13 cellular contexts compared by ENCODE assay signal in genomic region chr12:60257063-60257462, GRCh38.
A peak's percentile ranks its signal among the peaks of the same experiment; 100 is the strongest.
DNase-seq lines count a peak whose midpoint lies in the region; ATAC-seq and TF ChIP-seq lines count a peak whose summit lies in the region.
"Had no signal": no experiment of that assay in that cellular context is flagged by ENCODE, and none has a peak within 500 bp of the region (broad histone marks: within the 10 kb centered on the region; RNA-seq: fewer than 3 reads in every experiment).

No MANE protein-coding gene starts in this region.

- H3K36me3 Mint-ChIP-seq in effector memory CD8-positive, alpha-beta T cell (ENCODE audit: insufficient read depth): no peaks in the 10 kb centered on the region

- ATAC-seq in foreskin keratinocyte (peak; percentile 83), HG03039 (IDR thresholded peaks at IDR 0.05; ENCODE audit: unreplicated experiment) (no peak)
- ATAC-seq in effector memory CD8-positive, alpha-beta T cell (replicated peaks): no peak
- ATAC-seq: left ventricle myocardium superior, T-helper 17 cell had no signal

- WGBS in thyroid gland, 2 donors: 17 to 24% methylated on average over 1 of the region's 1 CpG
- 20 to 53% (median 43%) methylated on average over 1 of the region's 1 CpG for WGBS in stomach, 5 donors

- TF ChIP-seq POLR2A in thyroid gland (IDR thresholded peaks at IDR 0.05) (no peak), stomach (IDR thresholded peaks at IDR 0.05) (no peak)

- no peaks in the 10 kb centered on the region for H3K9me3 Mint-ChIP-seq in effector memory CD8-positive, alpha-beta T cell

- H3K4me1 ChIP-seq in foreskin keratinocyte: no peaks in the 10 kb centered on the region
- peaks cover 6 to 14% of the 10 kb centered on the region in 2 donors for H3K4me1 ChIP-seq in thyroid gland
- no peaks in the 10 kb centered on the region for H3K4me1 ChIP-seq in stomach
- H3K4me1 ChIP-seq: sigmoid colon had no signal

- H3K4me1 Mint-ChIP-seq in effector memory CD8-positive, alpha-beta T cell (ENCODE audit: low read depth in 2 of 2): no peaks in the 10 kb centered on the region
- H3K4me1 Mint-ChIP-seq: T-helper 17 cell had no signal

- H3K27ac ChIP-seq in foreskin keratinocyte: no peak overlapping the region
- peak overlapping the region in 1 of 3 donors; percentile 8 for H3K27ac ChIP-seq in thyroid gland
- no peak overlapping the region for H3K27ac ChIP-seq in stomach
- H3K27ac ChIP-seq: sigmoid colon had no signal

- H3K27ac Mint-ChIP-seq in effector memory CD8-positive, alpha-beta T cell: no peak overlapping the region
- H3K27ac Mint-ChIP-seq: T-helper 17 cell had no signal

- H3K4me3 ChIP-seq in thyroid gland (replicated peaks in 1 of 3) (no peak overlapping the region), stomach (no peak overlapping the region)
- H3K4me3 ChIP-seq: sigmoid colon had no signal

- no peaks in the 10 kb centered on the region for H3K9me3 ChIP-seq in thyroid gland
- no peaks in the 10 kb centered on the region for H3K9me3 ChIP-seq in stomach

- TF ChIP-seq CTCF in foreskin keratinocyte (conservative IDR thresholded peaks at IDR 0.05): peak; percentile 69
- TF ChIP-seq CTCF in thyroid gland (IDR thresholded peaks at IDR 0.05): peak in 3 of 6 experiments; percentile 15 to 37 (median 25)
- no peak for TF ChIP-seq CTCF in stomach (IDR thresholded peaks at IDR 0.05)

- H3K4me3 Mint-ChIP-seq in effector memory CD8-positive, alpha-beta T cell: no peak overlapping the region
- H3K4me3 Mint-ChIP-seq: T-helper 17 cell had no signal

- intact Hi-C loops in thyroid gland (cut with DNase I) (no loop called here), stomach (cut with DNase I; ENCODE audit: low total_unique reads) (no loop called here)

- peak; percentile 1 for DNase-seq in SIG-M5 treated with dmso at 0.1 percent for 504 hours (lab: John Stamatoyannopoulos, UW; ENCODE audit: unreplicated experiment)
- DNase-seq in SIG-M5 (lab: John Stamatoyannopoulos, UW): no peak
- peak; percentile 5 to 59 for DNase-seq in SW 1271 (lab: John Stamatoyannopoulos, UW)
- peak; percentile 47 to 67 for DNase-seq in foreskin keratinocyte
- peak; percentile 25 to 27 for DNase-seq in thyroid gland
- no peak for DNase-seq in stomach
- no peak for DNase-seq in effector memory CD8-positive, alpha-beta T cell
- DNase-seq: AML-193, left ventricle myocardium superior, NCI-H2081, sigmoid colon, T-helper 17 cell had no signal

- H3K27me3 ChIP-seq in foreskin keratinocyte: no peaks in the 10 kb centered on the region
- no peaks in the 10 kb centered on the region for H3K27me3 ChIP-seq in thyroid gland
- H3K27me3 ChIP-seq in stomach: no peaks in the 10 kb centered on the region
- H3K27me3 ChIP-seq: sigmoid colon had no signal

- H3K36me3 ChIP-seq in thyroid gland (no peaks in the 10 kb centered on the region), stomach (no peaks in the 10 kb centered on the region)
- H3K36me3 ChIP-seq: sigmoid colon had no signal

- no peak for TF ChIP-seq EP300 in stomach (IDR thresholded peaks at IDR 0.05)

- H3K27me3 Mint-ChIP-seq in effector memory CD8-positive, alpha-beta T cell: no peaks in the 10 kb centered on the region
- H3K27me3 Mint-ChIP-seq: T-helper 17 cell had no signal

Comparison
In these comparisons a context has a peak if more than half of its experiments do, and no peak if none do; other contexts are left out.
1. DNase-seq: peak in SIG-M5 treated with dmso at 0.1 percent for 504 hours (single experiment), SW 1271 (2 of 2), foreskin keratinocyte (2 of 2) and thyroid gland (2 of 2); none in SIG-M5 (single experiment), stomach (single experiment) and effector memory CD8-positive, alpha-beta T cell (0 of 3).